In the genomic region with DNA sequence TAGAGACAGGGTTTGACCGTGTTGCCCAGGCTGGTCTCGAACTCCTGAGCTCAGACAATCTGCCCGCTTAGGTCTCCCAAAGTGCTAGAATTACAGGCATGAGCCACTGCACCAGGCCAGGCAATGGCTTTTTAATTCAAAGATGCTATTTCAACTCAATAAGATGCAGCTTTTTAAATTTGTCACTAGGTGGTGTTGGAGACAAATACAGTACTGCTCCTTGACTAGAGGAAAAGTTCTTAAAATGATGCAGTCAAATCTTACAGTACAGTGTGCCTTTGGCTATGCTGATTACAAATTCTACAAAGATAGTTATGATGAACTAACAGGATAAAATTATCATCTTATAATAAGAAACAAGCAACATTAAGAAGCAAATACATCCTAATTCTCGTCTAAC, we compare ENCODE assay signal across 11 cellular contexts.
DNase-seq lines count a peak whose midpoint lies in the region; ATAC-seq and TF ChIP-seq lines count a peak whose summit lies in the region.
"Had no signal": no experiment of that assay in that cellular context is flagged by ENCODE, and none has a peak within 500 bp of the region (broad histone marks: within the 10 kb centered on the region; RNA-seq: fewer than 3 reads in every experiment).

No MANE protein-coding gene starts in this region.

- H3K9me3 ChIP-seq in NT2/D1 (ENCODE audit: insufficient read depth, low read length) = no peaks in the 10 kb centered on the region
- no peaks in the 10 kb centered on the region for H3K9me3 ChIP-seq in ovary
- H3K9me3 ChIP-seq: Caco-2 had no signal

- H3K27me3 ChIP-seq in NT2/D1 (ENCODE audit: insufficient read depth, insufficient read length) (no peaks in the 10 kb centered on the region), ovary (no peaks in the 10 kb centered on the region)

- WGBS in ovary, 3 donors = 91 to 93% (median 93%) methylated on average over 4 of the region's 4 CpGs

- H3K4me3 ChIP-seq in NT2/D1 (ENCODE audit: insufficient read length, low read depth) (no peak overlapping the region), epithelial cell of esophagus (ENCODE audit: low read length) (no peak overlapping the region), ovary (no peak overlapping the region)

- no peak for TF ChIP-seq EP300 in ovary (IDR thresholded peaks at IDR 0.05)

- no peaks in the 10 kb centered on the region for H3K4me1 ChIP-seq in NT2/D1 (ENCODE audit: insufficient read depth, insufficient read length)
- H3K4me1 ChIP-seq in ovary (ENCODE audit: insufficient read depth) = no peaks in the 10 kb centered on the region
- H3K4me1 ChIP-seq: Caco-2 had no signal

- TF ChIP-seq POLR2A in ovary (IDR thresholded peaks at IDR 0.05) = no peak

- H3K27ac ChIP-seq in 22Rv1 (no peak overlapping the region), ovary (no peak overlapping the region)

- H3K36me3 ChIP-seq in NT2/D1 (ENCODE audit: insufficient read depth, insufficient read length, low read length) (no peaks in the 10 kb centered on the region), ovary (no peaks in the 10 kb centered on the region)

- peak; percentile 38 for TF ChIP-seq CTCF in 22Rv1 (IDR thresholded peaks at IDR 0.05)
- peak; percentile 30 for TF ChIP-seq CTCF in epithelial cell of esophagus (IDR thresholded peaks at IDR 0.05; ENCODE audit: insufficient read depth, low read depth, low read length, missing control alignments)
- no peak for TF ChIP-seq CTCF in ovary (IDR thresholded peaks at IDR 0.05)

- DNase-seq in NT2/D1 (ENCODE audit: low read depth, low spot score) (peak; percentile 3), epithelial cell of esophagus (ENCODE audit: low read depth) (peak; percentile 22), ovary (no peak), NK-92 (lab: John Stamatoyannopoulos, UW; ENCODE audit: unreplicated experiment) (no peak)
- DNase-seq in effector CD8-positive, alpha-beta T cell (lab: John Stamatoyannopoulos, UW) = no peak
- DNase-seq: activated CD4-positive, alpha-beta T cell treated with anti-CD3 and anti-CD28 coated beads, Interleukin-2, amount 10 ng/mL, durations not matched to agents 7 days and 5 days; Caco-2; NCI-H1436 had no signal

- ATAC-seq in GM21515 (IDR thresholded peaks at IDR 0.05; ENCODE audit: unreplicated experiment) (peak; percentile 63), GM21529 (IDR thresholded peaks at IDR 0.05; ENCODE audit: unreplicated experiment) (no peak)

- intact Hi-C loops in ovary (cut with DNase I) = loop anchor here in 1 of 4 donors (10.0 kb wide), 1 partner anchor 257 kb away; no protein-coding TSS in a partner anchor

- no peak overlapping the region for H3K9ac ChIP-seq in NT2/D1 (ENCODE audit: insufficient read length, low read depth)

Comparison
In these comparisons a context has a peak if more than half of its experiments do, and no peak if none do; other contexts are left out.
1. CTCF ChIP-seq: peak in 22Rv1 (single experiment) and epithelial cell of esophagus (single experiment); none in ovary (0 of 3).
2. DNase-seq: peak in NT2/D1 (single experiment) and epithelial cell of esophagus (single experiment); none in ovary (0 of 5), effector CD8-positive, alpha-beta T cell (single experiment) and NK-92 (single experiment).